ENCODE assay signal across 15 cellular contexts in genomic region chr2:37984176-37984575, GRCh38. TPM values are rescaled to one million over a fixed set of nuclear protein-coding genes. Genes with fewer than 3 reads are reported as not detected.
DNase-seq lines count a peak whose midpoint lies in the region; ATAC-seq, FAIRE-seq and TF ChIP-seq lines count a peak whose summit lies in the region.
"Had no signal": no experiment of that assay in that cellular context is flagged by ENCODE, and none has a peak within 500 bp of the region (broad histone marks: within the 10 kb centered on the region; RNA-seq: fewer than 3 reads in every experiment).

No MANE protein-coding gene starts in this region.

- no peaks in the 10 kb centered on the region for H3K23me2 ChIP-seq in H1 (ENCODE audit: low read depth, low read length)

- H2AFZ ChIP-seq in H1 (ENCODE audit: low read length) = no peak overlapping the region

- no peak overlapping the region for H3K14ac ChIP-seq in H1 (ENCODE audit: insufficient read length)

- H4K91ac ChIP-seq in H1 (replicated peaks; ENCODE audit: insufficient read length, low read length) = no peak overlapping the region

- H2BK12ac ChIP-seq in H1 (ENCODE audit: low read depth, low read length) = no peak overlapping the region

- CTCF ChIA-PET in H1 (lab: Charles Lee; ENCODE audit: partially characterized antibody) = no interaction called here

- H3K18ac ChIP-seq in H1 (ENCODE audit: extremely low read depth, low read length) = no peak overlapping the region

- H2AK5ac ChIP-seq in H1 (ENCODE audit: low read depth, low read length) = no peak overlapping the region

- H4K20me1 ChIP-seq in H1 (replicated peaks in 1 of 2; ENCODE audit: control insufficient read depth in 1 of 2, insufficient read depth in 2 of 2, low read length in 2 of 2) = no peaks in the 10 kb centered on the region

- TF ChIP-seq POLR2A in H1 (IDR thresholded peaks at IDR 0.05; ENCODE audit: control extremely low read depth in 1 of 2, low read depth in 2 of 2, low read length in 2 of 2) = no peak

- no peak overlapping the region for H2BK20ac ChIP-seq in H1 (ENCODE audit: low read length)

- POLR2A ChIA-PET in H1 (lab: Charles Lee; ENCODE audit: partially characterized antibody) = no interaction called here

- H3K56ac ChIP-seq in H1 (replicated peaks; ENCODE audit: insufficient read length, low read depth, low read length) = no peak overlapping the region

- H3K9me3 ChIP-seq in H1 (ENCODE audit: insufficient read depth in 2 of 2, low read depth in 1 of 2, low read length in 1 of 2) (no peaks in the 10 kb centered on the region), psoas muscle (no peaks in the 10 kb centered on the region)
- H3K9me3 ChIP-seq: A549 had no signal

- no peak overlapping the region for H2BK120ac ChIP-seq in H1 (replicated peaks; ENCODE audit: low read depth, low read length)

- H2BK5ac ChIP-seq in H1 (ENCODE audit: low read depth, low read length) = no peak overlapping the region

- TF ChIP-seq CTCF in H1 (IDR thresholded peaks at IDR 0.05; ENCODE audit: control extremely low read depth in 1 of 3, insufficient read depth in 1 of 3, low read depth in 1 of 3, low read length in 3 of 3) (no peak), fibroblast of the aortic adventitia (IDR thresholded peaks at IDR 0.05; ENCODE audit: insufficient read depth, low read length) (no peak), GM13977 (IDR thresholded peaks at IDR 0.05; ENCODE audit: extremely low read depth, insufficient read depth, missing control alignments) (no peak), psoas muscle (IDR thresholded peaks at IDR 0.05) (no peak)

- no peak for TF ChIP-seq EP300 in H1 (IDR thresholded peaks at IDR 0.05; ENCODE audit: borderline replicate concordance in 1 of 2, low read depth in 2 of 2, low read length in 2 of 2)

- TF ChIP-seq RAD21 in H1 (IDR thresholded peaks at IDR 0.05 in 1 of 2, conservative IDR thresholded peaks at IDR 0.05 in 1 of 2; ENCODE audit: low read depth in 2 of 2, low read length in 2 of 2) = no peak

- in situ Hi-C loops in GM13977 (cut with MboI; ENCODE audit: low pct_unique_long_range_greater_than_20kb, low sequenced_read_pairs, unreplicated experiment) = loop anchor here (10.0 to 25.0 kb wide), 2 partner anchors 291 to 528 kb away; no protein-coding TSS in a partner anchor

- no peak overlapping the region for H4K8ac ChIP-seq in H1 (ENCODE audit: extremely low read depth, insufficient read depth, low read length)

- H3K27me3 ChIP-seq in H1 (replicated peaks in 1 of 4; ENCODE audit: control insufficient read depth in 3 of 4, extremely low read depth in 1 of 4, insufficient read depth in 3 of 4, low read length in 3 of 4) (peaks cover 0 to 2% (median 0%) of the 10 kb centered on the region in 4 experiments; a peak in 1 of 7 replicates), psoas muscle (ENCODE audit: insufficient read depth in 3 of 3, low read length in 2 of 3) (no peaks in the 10 kb centered on the region)

- H3K27ac ChIP-seq in H1 (ENCODE audit: low read depth, low read length) (no peak overlapping the region), psoas muscle (no peak overlapping the region)
- H3K27ac ChIP-seq: A549 had no signal

- ATAC-seq in psoas muscle (no peak), GM21515 (IDR thresholded peaks at IDR 0.05; ENCODE audit: unreplicated experiment) (no peak)
- ATAC-seq: A549; CD8-positive, alpha-beta T cell; HCT116 had no signal

- H3K36me3 ChIP-seq in H1 (ENCODE audit: control insufficient read depth in 2 of 4, insufficient read depth in 4 of 4, low read length in 3 of 4) (no peaks in the 10 kb centered on the region), psoas muscle (ENCODE audit: insufficient read depth in 1 of 2, low read depth in 1 of 2) (no peaks in the 10 kb centered on the region)

- H3K79me1 ChIP-seq in H1 (ENCODE audit: low read depth, low read length) = no peaks in the 10 kb centered on the region

- H3K4me2 ChIP-seq in H1 (ENCODE audit: insufficient read depth in 1 of 2, low read depth in 2 of 2, low read length in 2 of 2) = no peak overlapping the region
- H3K4me2 ChIP-seq: A549 had no signal

- WGBS in H1 (ENCODE audit: extremely low coverage in 1 of 2, insufficient coverage in 1 of 2, insufficient read length in 1 of 2, insufficient replicate concordance in 2 of 2, low coverage in 1 of 2, low lambda C conversion rate in 2 of 2, missing lambda C conversion rate in 1 of 2), 2 experiments = 83% methylated on average over 1 of the region's 1 CpG; no CpG with 5 or more reads in 1 of the 2 experiments
- 87 to 96% (median 93%) methylated on average over 1 of the region's 1 CpG for WGBS in psoas muscle, 3 donors

- no peak overlapping the region for H4K5ac ChIP-seq in H1 (ENCODE audit: insufficient read length, low read depth, low read length)

- no peak overlapping the region for H3K9ac ChIP-seq in H1 (replicated peaks in 1 of 4; ENCODE audit: extremely low read depth in 1 of 4, low read depth in 3 of 4, low read length in 3 of 4)

- no peak overlapping the region for H3K23ac ChIP-seq in H1 (ENCODE audit: insufficient read length)

- DNase-seq in OCI-M1 (lab: John Stamatoyannopoulos, UW) = peak; percentile 31
- DNase-seq in H1 (ENCODE audit: low read depth in 1 of 2, low spot score in 2 of 2) = no peak
- DNase-seq in fibroblast of the aortic adventitia (ENCODE audit: low read depth) = peak; percentile 4
- no peak for DNase-seq in GM13977 (ENCODE audit: low spot score)
- DNase-seq in psoas muscle = no peak
- DNase-seq: CD8-positive, alpha-beta T cell; COR-L47; DMS153; DMS79 treated with DMSO at 0.1 percent for 48 hours; EL had no signal

- H3K79me2 ChIP-seq in H1 (ENCODE audit: control insufficient read depth in 1 of 2, insufficient read depth in 2 of 2, low read length in 2 of 2) = no peaks in the 10 kb centered on the region

- intact Hi-C loops in psoas muscle (cut with DNase I) = loop anchor here (5.0 to 10.0 kb wide), 3 partner anchors 91 to 283 kb away; partner anchors contain the start of gene CYP1B1 (in 1 of the 2)

- H3K4me1 ChIP-seq in H1 (replicated peaks in 1 of 4; ENCODE audit: control insufficient read depth in 3 of 4, insufficient read depth in 4 of 4, low read length in 3 of 4) = peaks cover 0 to 3% (median 0%) of the 10 kb centered on the region in 4 experiments; a peak in 1 of 7 replicates
- H3K4me1 ChIP-seq in psoas muscle = no peaks in the 10 kb centered on the region

- H3K4me3 ChIP-seq in H1 (ENCODE audit: extremely low read depth in 1 of 4, insufficient read depth in 2 of 4, low read depth in 3 of 4, low read length in 4 of 4) (no peak overlapping the region), fibroblast of the aortic adventitia (ENCODE audit: low read depth, low read length) (no peak overlapping the region), psoas muscle (no peak overlapping the region)
- H3K4me3 ChIP-seq: A549 had no signal

- no peak overlapping the region for H3K4ac ChIP-seq in H1 (replicated peaks; ENCODE audit: insufficient read length, low read depth, low read length)

- H2BK15ac ChIP-seq in H1 (ENCODE audit: low read length) = no peak overlapping the region

- peak; percentile 13 for FAIRE-seq in H1 (lab: Jason Lieb, UNC)
- FAIRE-seq: A549, G401.6, GM12892 had no signal

TF ChIP-seq in H1, 55 proteins besides CTCF, POLR2A, EP300 and RAD21:
- TF ChIP-seq JUN (IDR thresholded peaks at IDR 0.05; ENCODE audit: low read depth, low read length) = no peak
- no peak for TF ChIP-seq BRCA1 (IDR thresholded peaks at IDR 0.05; ENCODE audit: low read depth, low read length)
- no peak for TF ChIP-seq SIN3A (conservative IDR thresholded peaks at IDR 0.05 in 1 of 2, IDR thresholded peaks at IDR 0.05 in 1 of 2; ENCODE audit: low read depth in 1 of 2, low read length in 2 of 2)
- TF ChIP-seq HDAC6 (IDR thresholded peaks at IDR 0.05; ENCODE audit: low read depth, low read length) = no peak
- no peak for TF ChIP-seq FOSL1 (IDR thresholded peaks at IDR 0.05; ENCODE audit: insufficient read depth, low read depth, low read length)
- no peak for TF ChIP-seq ZNF274 (IDR thresholded peaks at IDR 0.05; ENCODE audit: borderline replicate concordance, extremely low read depth, low read length)
- no peak for TF ChIP-seq KDM1A (IDR thresholded peaks at IDR 0.05; ENCODE audit: borderline replicate concordance, low read length)
- TF ChIP-seq CEBPB (IDR thresholded peaks at IDR 0.05; ENCODE audit: low read depth, low read length) = no peak
- TF ChIP-seq POLR2AphosphoS5 (IDR thresholded peaks at IDR 0.05; ENCODE audit: low read depth, low read length) = no peak
- no peak for TF ChIP-seq MAFK (IDR thresholded peaks at IDR 0.05; ENCODE audit: low read depth, low read length)
- TF ChIP-seq BCL11A (IDR thresholded peaks at IDR 0.05; ENCODE audit: low read depth in 2 of 2, low read length in 2 of 2) = no peak
- no peak for TF ChIP-seq TAF7 (optimal IDR thresholded peaks at IDR 0.05; ENCODE audit: borderline replicate concordance, low read depth, low read length)
- TF ChIP-seq E2F6 (IDR thresholded peaks at IDR 0.05) = no peak
- no peak for TF ChIP-seq SIRT6 (IDR thresholded peaks at IDR 0.05; ENCODE audit: low read length)
- no peak for TF ChIP-seq SP2 (IDR thresholded peaks at IDR 0.05; ENCODE audit: low read length)
- TF ChIP-seq SAP30 (IDR thresholded peaks at IDR 0.05; ENCODE audit: insufficient read depth, insufficient replicate concordance, low read length) = no peak

RNA-seq across cellular contexts. Expression of gene RMDN2, which starts 59.1 kb away (rescaled TPM):
- total RNA-seq in H1 (2021; fragmentation: NEBNext Ultra II Directional; extraction: Animal tissue kit (Norgen Biotek cat#: 25700)) = 3.0 and 3.5 TPM in 2 replicates
- polyA plus RNA-seq in H1 (2011; rRNA removed) = 0.35 and 0.53 TPM in 2 replicates
- polyA plus RNA-seq in H1 (2011; cell fraction: cytosol; rRNA removed) = 1.7 TPM
- 0.64 TPM for polyA plus RNA-seq in H1 (2011; cell fraction: nucleus; rRNA removed)
- polyA plus RNA-seq in H1 (2012, experiment 1 of 2) = 0.71 to 2.2 TPM (median 1.1 TPM) in 4 replicates
- polyA plus RNA-seq in H1 (2012, experiment 2 of 2) = 0.18 TPM
- polyA plus RNA-seq in H1 (2013, experiment 1 of 2) = 2.9 TPM
- 3.8 TPM for polyA plus RNA-seq in H1 (2013, experiment 2 of 2)
- 1.2 and 2.4 TPM in 2 replicates for polyA minus RNA-seq in H1 (2011; rRNA and poly(A)+ RNA removed)
- not detected for polyA minus RNA-seq in H1 (2011; cell fraction: cytosol; rRNA and poly(A)+ RNA removed)
- 6.6 TPM for polyA minus RNA-seq in H1 (2011; cell fraction: nucleus; rRNA and poly(A)+ RNA removed)
- total RNA-seq in fibroblast of the aortic adventitia (ENCODE audit: low replicate concordance) = 9.6 and 14.9 TPM in 2 replicates
- total RNA-seq in psoas muscle = 1 to 10 TPM; 3.3 to 5.5 (median 4.3) TPM
- 1 to 10 TPM; 2.1 to 3.5 (median 3.3) TPM for polyA plus RNA-seq in psoas muscle

Comparison
In these comparisons a context has a peak if more than half of its experiments do, and no peak if none do; other contexts are left out.
1. DNase-seq: peak in OCI-M1 (single experiment) and fibroblast of the aortic adventitia (single experiment); none in H1 (0 of 2), GM13977 (single experiment) and psoas muscle (0 of 2).